Comparison of ENCODE assay signal across 8 cellular contexts in genomic region chr17:63848834-63849689, GRCh38. TPM values are rescaled to one million over a fixed set of nuclear protein-coding genes. Genes with fewer than 3 reads are reported as not detected.
A peak's percentile ranks its signal among the peaks of the same experiment; 100 is the strongest.
DNase-seq lines count a peak whose midpoint lies in the region; ATAC-seq, FAIRE-seq and TF ChIP-seq lines count a peak whose summit lies in the region.

No MANE protein-coding gene starts in this region.

- peaks cover 3% of the 10 kb centered on the region for H3K4me1 Mint-ChIP-seq in GM23338

- peaks cover 11% of the 10 kb centered on the region for H3K9me2 ChIP-seq in GM23338 (ENCODE audit: insufficient read depth)

- H3K79me2 ChIP-seq in GM23338 (replicated peaks; ENCODE audit: insufficient read depth), result no peaks in the 10 kb centered on the region

- H3K9me3 ChIP-seq in lung (ENCODE audit: control insufficient read depth in 2 of 2, insufficient read depth in 1 of 2, low read length in 1 of 2), result no peaks in the 10 kb centered on the region

- H3K27ac ChIP-seq in GM23338 (ENCODE audit: low read depth), result no peak overlapping the region
- peak overlapping the region in 1 of 2 donors; percentile 76 for H3K27ac ChIP-seq in lung (ENCODE audit: low read depth in 1 of 2, low read length in 1 of 2)

- no peaks in the 10 kb centered on the region for H3K36me3 ChIP-seq in GM23338 (ENCODE audit: insufficient read depth)
- no peaks in the 10 kb centered on the region for H3K36me3 ChIP-seq in lung (ENCODE audit: control insufficient read depth in 2 of 2, insufficient read depth in 2 of 2, low read length in 2 of 2)

- peak overlapping the region; percentile 91 for H2AFZ ChIP-seq in GM23338

- peaks cover 19% of the 10 kb centered on the region for H3K9me3 Mint-ChIP-seq in GM23338

- H3K27me3 ChIP-seq in GM23338 (ENCODE audit: insufficient read depth), result peaks cover 47% of the 10 kb centered on the region
- H3K27me3 ChIP-seq in lung (ENCODE audit: control insufficient read depth, insufficient read depth), result no peaks in the 10 kb centered on the region

- H3K4me3 Mint-ChIP-seq in GM23338, result peak overlapping the region; percentile 49

- DNase-seq in EL (peak; percentile 86), GM23338 (ENCODE audit: low spot score) (peak; percentile 96), MV-4-11 (lab: John Stamatoyannopoulos, UW) (peak; percentile 59), lung (ENCODE audit: low spot score) (peak; percentile 95), RCC 7860 (ENCODE audit: low spot score) (no peak)
- peak; percentile 85 to 92 for DNase-seq in activated CD8-positive, alpha-beta memory T cell treated with anti-CD3 and anti-CD28 coated beads for 1 hour (ENCODE audit: extremely low read depth in 1 of 2, low read depth in 1 of 2)
- DNase-seq in effector CD4-positive, alpha-beta T cell, result peak; percentile 92
- DNase-seq in stimulated activated CD4-positive, alpha-beta T cell treated with anti-CD3 and anti-CD28 coated beads, TNF-alpha, amount 100 ng/mL, for 4 hours (ENCODE audit: low read depth in 3 of 3), result peak; percentile 92 to 96 (median 93)

- FAIRE-seq in RCC 7860 (lab: Jason Lieb, UNC), result no peak

- peak overlapping the region; percentile 67 for H3K4me2 ChIP-seq in GM23338

- H4K20me1 ChIP-seq in GM23338 (replicated peaks; ENCODE audit: insufficient read depth), result no peaks in the 10 kb centered on the region

- H3K4me1 ChIP-seq in GM23338 (ENCODE audit: insufficient read depth) (no peaks in the 10 kb centered on the region), lung (ENCODE audit: control insufficient read depth in 2 of 2, insufficient read depth in 2 of 2, low read length in 2 of 2) (peaks cover 0 to 3% of the 10 kb centered on the region in 2 donors)

- WGBS in lung, 2 donors, result 14 to 19% methylated on average over 82 of the region's 82 CpGs

- peaks cover 30% of the 10 kb centered on the region for H3K27me3 Mint-ChIP-seq in GM23338 (ENCODE audit: insufficient read depth, low read depth, poor library complexity)

- TF ChIP-seq CTCF in GM23338 (conservative IDR thresholded peaks at IDR 0.05; ENCODE audit: low read depth in 2 of 2) (peak; percentile 56 to 84), lung (IDR thresholded peaks at IDR 0.05; ENCODE audit: control extremely low read depth, extremely low read depth) (peak; percentile 48)

- peaks cover 5% of the 10 kb centered on the region; the same call in 1 of the 3 replicates for H3K36me3 Mint-ChIP-seq in GM23338 (ENCODE audit: low read depth)

- peak overlapping the region; percentile 47 for H3K4me3 ChIP-seq in GM23338
- peak overlapping the region; percentile 28 for H3K4me3 ChIP-seq in lung

- peaks cover 6% of the 10 kb centered on the region; the same call in 1 of the 2 replicates for H3F3A ChIP-seq in GM23338 (replicated peaks; ENCODE audit: low read depth)

- peak overlapping the region; percentile 99 for H3K27ac Mint-ChIP-seq in GM23338

- ATAC-seq in GM23338 (peak; percentile 92), lung (ENCODE audit: insufficient read depth, low FRiP score) (peak; percentile 95)

TF ChIP-seq in GM23338, 12 proteins besides CTCF, POLR2A, EP300 and RAD21:
- TF ChIP-seq REST (IDR thresholded peaks at IDR 0.05; ENCODE audit: unreplicated experiment) (no peak), POLR2AphosphoS5 (IDR thresholded peaks at IDR 0.05; ENCODE audit: low read depth) (peak; percentile 39; the same call in 1 of the 2 replicates), ZNF331 (CRISPR knock-in tag; IDR thresholded peaks at IDR 0.05; ENCODE audit: low read depth) (0 out of 2 replicates have a peak, but pooled peaks have one; percentile 23), CREB1 (CRISPR knock-in tag; IDR thresholded peaks at IDR 0.05; ENCODE audit: low read depth) (peak; percentile 94)

RNA-seq across cellular contexts. Expression of gene SMARCD2, which starts 6.6 kb away (rescaled TPM):
- 121 and 133 TPM in 2 replicates for total RNA-seq in GM23338 (2014; rRNA removed; shearing (Covaris generic))
- polyA plus RNA-seq in GM23338 (2016; fragmentation: Nextera tagmentation; extraction: Ambion mirVana) (34.9 and 36.4 TPM in 2 replicates), lung (10 to 100 TPM; 64.9 to 67.7 TPM)
- total RNA-seq in lung, result 100 to 1,000 TPM in 1 of 2 donors, 10 to 100 TPM in 1; 82.4 to 109 TPM

RNA-seq across cellular contexts. Expression of gene FTSJ3, which starts 21.6 kb away (rescaled TPM):
- total RNA-seq in GM23338 (2014; rRNA removed; shearing (Covaris generic)), result 48.4 and 61.5 TPM in 2 replicates
- polyA plus RNA-seq in GM23338 (2016; fragmentation: Nextera tagmentation; extraction: Ambion mirVana) (28.1 and 29.2 TPM in 2 replicates), lung (10 to 100 TPM; 15.4 to 30.0 TPM)
- 10 to 100 TPM; 29.2 to 39.8 TPM for total RNA-seq in lung

RNA-seq across cellular contexts. Expression of gene PSMC5, which starts 21.8 kb away (rescaled TPM):
- 93.1 and 105 TPM in 2 replicates for total RNA-seq in GM23338 (2014; rRNA removed; shearing (Covaris generic))
- polyA plus RNA-seq in GM23338 (2016; fragmentation: Nextera tagmentation; extraction: Ambion mirVana) (186 and 199 TPM in 2 replicates), lung (100 to 1,000 TPM; 154 to 177 TPM)
- 100 to 1,000 TPM in 1 of 2 donors, 10 to 100 TPM in 1; 46.1 to 124 TPM for total RNA-seq in lung

RNA-seq across cellular contexts. Expression of gene CSH2, which starts 24.4 kb away (rescaled TPM):
- total RNA-seq in GM23338 (2014; rRNA removed; shearing (Covaris generic)), result not detected in 2 replicates
- polyA plus RNA-seq in GM23338 (2016; fragmentation: Nextera tagmentation; extraction: Ambion mirVana) (0.37 and 0.43 TPM in 2 replicates), lung (not detected)
- total RNA-seq in lung, result not detected

RNA-seq across cellular contexts. Expression of gene GH2, which starts 32.7 kb away (rescaled TPM):
- 0.27 and 0.59 TPM in 2 replicates for total RNA-seq in GM23338 (2014; rRNA removed; shearing (Covaris generic))
- polyA plus RNA-seq in GM23338 (2016; fragmentation: Nextera tagmentation; extraction: Ambion mirVana), result 2.3 TPM in 2 replicates
- total RNA-seq in lung, result not detected
- not detected for polyA plus RNA-seq in lung
